In genomic region chr9:89178162-89179120, GRCh38 we compare ENCODE assay signal across 8 cellular contexts. TPM values are rescaled to one million over a fixed set of nuclear protein-coding genes. Genes with fewer than 3 reads are reported as not detected.
DNase-seq lines count a peak whose midpoint lies in the region; ATAC-seq and TF ChIP-seq lines count a peak whose summit lies in the region.

TSS of gene SHC3 (minus strand) at chr9:89178818. CDS start at chr9:89178460, 358 bp downstream.

- H3K9me3 ChIP-seq in stomach smooth muscle (ENCODE audit: control insufficient read depth in 2 of 2, low read length in 2 of 2) = no peaks in the 10 kb centered on the region

- H3K27ac Mint-ChIP-seq in activated CD4-positive, alpha-beta T cell treated with anti-CD3 and anti-CD28 coated beads for 36 hours = no peak within 1 kb of the TSS

- peaks cover 5% of the 10 kb centered on the region for H3K27me3 ChIP-seq in kidney epithelial cell (ENCODE audit: control insufficient read depth, insufficient read depth, low read length)
- peaks cover 25 to 34% of the 10 kb centered on the region in 2 donors for H3K27me3 ChIP-seq in stomach smooth muscle (ENCODE audit: control insufficient read depth in 1 of 2, insufficient read depth in 2 of 2, low read length in 2 of 2)

- peaks cover 24% of the 10 kb centered on the region for H3K4me1 Mint-ChIP-seq in activated CD4-positive, alpha-beta T cell treated with anti-CD3 and anti-CD28 coated beads for 36 hours

- CTCF ChIA-PET in activated CD4-positive, alpha-beta T cell treated with anti-CD3 and anti-CD28 coated beads for 36 hours (lab: Charles Lee) = no interaction called here

- no peaks in the 10 kb centered on the region for H3K9me3 Mint-ChIP-seq in activated CD4-positive, alpha-beta T cell treated with anti-CD3 and anti-CD28 coated beads for 36 hours (ENCODE audit: low read depth)

- no peaks in the 10 kb centered on the region for H3K36me3 Mint-ChIP-seq in activated CD4-positive, alpha-beta T cell treated with anti-CD3 and anti-CD28 coated beads for 36 hours (ENCODE audit: low read depth)

- POLR2A ChIA-PET in activated CD4-positive, alpha-beta T cell treated with anti-CD3 and anti-CD28 coated beads for 36 hours (lab: Charles Lee) = no interaction called here

- H3K9ac ChIP-seq in stomach smooth muscle (ENCODE audit: low read length in 2 of 2) = peak within 1 kb of the TSS in 1 of 2 donors; percentile 7

- peak; percentile 34 for DNase-seq in activated CD4-positive, alpha-beta T cell treated with anti-CD3 and anti-CD28 coated beads for 36 hours
- DNase-seq in activated CD4-positive, alpha-beta T cell treated with anti-CD3 and anti-CD28 coated beads, Interleukin-2, amount 50 U/mL, for 4 hours = no peak
- DNase-seq in kidney epithelial cell (ENCODE audit: low read depth) (no peak), NOMO-1 treated with dmso at 0.1 percent for 144 hours (lab: John Stamatoyannopoulos, UW; ENCODE audit: unreplicated experiment) (no peak)
- DNase-seq in activated naive CD4-positive, alpha-beta T cell (lab: John Stamatoyannopoulos, UW) = no peak

- ATAC-seq in activated CD4-positive, alpha-beta T cell treated with anti-CD3 and anti-CD28 coated beads for 36 hours = no peak
- ATAC-seq in GM19452 (IDR thresholded peaks at IDR 0.05; ENCODE audit: unreplicated experiment) = no peak

- peak within 1 kb of the TSS; percentile 59 for H3K4me3 ChIP-seq in kidney epithelial cell (ENCODE audit: low read depth, low read length)
- H3K4me3 ChIP-seq in stomach smooth muscle (ENCODE audit: low read length in 2 of 2) = peak within 1 kb of the TSS; percentile 62 to 77

- H3K27me3 Mint-ChIP-seq in activated CD4-positive, alpha-beta T cell treated with anti-CD3 and anti-CD28 coated beads for 36 hours = peaks cover 43% of the 10 kb centered on the region

- H3K36me3 ChIP-seq in kidney epithelial cell (ENCODE audit: control insufficient read depth, insufficient read depth, low read length) = no peaks in the 10 kb centered on the region
- no peaks in the 10 kb centered on the region for H3K36me3 ChIP-seq in stomach smooth muscle (ENCODE audit: control insufficient read depth in 2 of 2, insufficient read depth in 2 of 2, low read length in 2 of 2)

- TF ChIP-seq CTCF in kidney epithelial cell (IDR thresholded peaks at IDR 0.05; ENCODE audit: insufficient read depth, low read length, poor library complexity, severe bottlenecking) = no peak

- intact Hi-C loops in activated CD4-positive, alpha-beta T cell treated with anti-CD3 and anti-CD28 coated beads for 36 hours (cut with DNase I, micrococcal nuclease) = no loop called here

- H3K4me3 Mint-ChIP-seq in activated CD4-positive, alpha-beta T cell treated with anti-CD3 and anti-CD28 coated beads for 36 hours = peak within 1 kb of the TSS; percentile 55

- peaks cover 26% of the 10 kb centered on the region for H3K4me1 ChIP-seq in stomach smooth muscle (ENCODE audit: control insufficient read depth, insufficient read depth, low read length)

- H3K27ac ChIP-seq in angular gyrus (ENCODE audit: low read depth, low read length) (peak within 1 kb of the TSS; percentile 62), stomach smooth muscle (ENCODE audit: low read length) (peak within 1 kb of the TSS; percentile 31)

RNA-seq across cellular contexts. Expression of gene SHC3, which starts in this region (rescaled TPM):
- total RNA-seq in activated CD4-positive, alpha-beta T cell treated with anti-CD3 and anti-CD28 coated beads for 36 hours = not detected
- total RNA-seq in kidney epithelial cell = 2.9 and 5.1 TPM in 2 replicates

Comparison
In these comparisons a context has a peak if more than half of its experiments do, and no peak if none do; other contexts are left out.
1. Peak in DNase-seq in activated CD4-positive, alpha-beta T cell treated with anti-CD3 and anti-CD28 coated beads for 36 hours; RNA of the gene not detected or under 1 TPM.